1 cellular context compared by ENCODE assay signal in the genomic region with DNA sequence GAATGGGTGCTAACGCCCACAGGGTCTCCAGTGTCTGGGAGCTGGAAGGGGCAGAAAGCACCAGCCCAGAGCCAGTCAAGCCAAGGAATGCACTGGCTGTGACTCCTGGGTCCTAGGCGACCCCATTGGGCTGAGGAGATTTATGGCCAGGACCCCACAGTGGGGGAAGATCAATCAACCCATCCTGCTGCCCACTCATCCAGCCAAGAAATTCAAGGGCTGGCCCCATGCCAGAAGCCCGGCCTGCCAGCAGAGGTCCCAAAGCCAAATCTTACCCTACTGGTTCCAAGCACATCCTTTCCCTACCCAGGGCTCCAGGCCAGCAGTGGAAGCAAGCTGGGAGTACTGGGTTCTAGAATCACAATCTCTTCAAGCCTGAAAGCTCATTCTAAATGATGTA.
TF ChIP-seq lines count a peak whose summit lies in the region.

No MANE protein-coding gene starts in this region.

TF ChIP-seq in GM23338, 12 proteins besides CTCF, POLR2A, EP300 and RAD21 (continued from another document):
- TF ChIP-seq, protein P1, sequence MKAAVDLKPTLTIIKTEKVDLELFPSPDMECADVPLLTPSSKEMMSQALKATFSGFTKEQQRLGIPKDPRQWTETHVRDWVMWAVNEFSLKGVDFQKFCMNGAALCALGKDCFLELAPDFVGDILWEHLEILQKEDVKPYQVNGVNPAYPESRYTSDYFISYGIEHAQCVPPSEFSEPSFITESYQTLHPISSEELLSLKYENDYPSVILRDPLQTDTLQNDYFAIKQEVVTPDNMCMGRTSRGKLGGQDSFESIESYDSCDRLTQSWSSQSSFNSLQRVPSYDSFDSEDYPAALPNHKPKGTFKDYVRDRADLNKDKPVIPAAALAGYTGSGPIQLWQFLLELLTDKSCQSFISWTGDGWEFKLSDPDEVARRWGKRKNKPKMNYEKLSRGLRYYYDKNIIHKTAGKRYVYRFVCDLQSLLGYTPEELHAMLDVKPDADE (IDR thresholded peaks at IDR 0.05), result no peak
- no peak for TF ChIP-seq EZH2 (IDR thresholded peaks at IDR 0.05; ENCODE audit: low read depth, unreplicated experiment)
- TF ChIP-seq REST (IDR thresholded peaks at IDR 0.05; ENCODE audit: unreplicated experiment), result no peak
- no peak for TF ChIP-seq JUNB (IDR thresholded peaks at IDR 0.05; ENCODE audit: unreplicated experiment)
- TF ChIP-seq ZNF331 (CRISPR knock-in tag; IDR thresholded peaks at IDR 0.05; ENCODE audit: low read depth), result no peak
- TF ChIP-seq POLR2AphosphoS5 (IDR thresholded peaks at IDR 0.05; ENCODE audit: low read depth), result no peak
- TF ChIP-seq STAT1 (IDR thresholded peaks at IDR 0.05; ENCODE audit: unreplicated experiment), result no peak
